Comparison of ENCODE assay signal across 9 cellular contexts in genomic region chr3:69791919-69792399, GRCh38. TPM values are rescaled to one million over a fixed set of nuclear protein-coding genes. Genes with fewer than 3 reads are reported as not detected.
DNase-seq lines count a peak whose midpoint lies in the region; ATAC-seq and TF ChIP-seq lines count a peak whose summit lies in the region.
"Had no signal": no experiment of that assay in that cellular context is flagged by ENCODE, and none has a peak within 500 bp of the region (broad histone marks: within the 10 kb centered on the region; RNA-seq: fewer than 3 reads in every experiment).

No MANE protein-coding gene starts in this region.

- peaks cover 6% of the 10 kb centered on the region for H3K4me1 ChIP-seq in parathyroid adenoma

- H3K36me3 ChIP-seq in parathyroid adenoma (ENCODE audit: control insufficient read depth, insufficient read depth, low read length) = no peaks in the 10 kb centered on the region

- peak; percentile 38 for TF ChIP-seq CTCF in parathyroid adenoma (IDR thresholded peaks at IDR 0.05)

- H3K27ac ChIP-seq in parathyroid adenoma = no peak overlapping the region

- no peaks in the 10 kb centered on the region for H3K27me3 ChIP-seq in parathyroid adenoma (ENCODE audit: control insufficient read depth, insufficient read depth, low read length)

- no peak overlapping the region for H3K4me2 ChIP-seq in parathyroid adenoma (ENCODE audit: low read length)

- H3K79me2 ChIP-seq in parathyroid adenoma = no peaks in the 10 kb centered on the region

- H3K9ac ChIP-seq in parathyroid adenoma = no peak overlapping the region

- no peak overlapping the region for H3K4me3 ChIP-seq in parathyroid adenoma (ENCODE audit: low read depth, low read length)

- no peaks in the 10 kb centered on the region for H3K9me3 ChIP-seq in parathyroid adenoma (ENCODE audit: control insufficient read depth, low read length)

- DNase-seq in DMS114 treated with DMSO at 0.1 percent for 48 hours (lab: John Stamatoyannopoulos, UW; ENCODE audit: unreplicated experiment) = peak; percentile 41
- DNase-seq in OCI-M2 (lab: John Stamatoyannopoulos, UW; ENCODE audit: unreplicated experiment) = peak; percentile 73
- peak; percentile 54 for DNase-seq in fibroblast of gingiva (ENCODE audit: low read depth)
- no peak for DNase-seq in stimulated activated CD4-positive, alpha-beta T cell treated with anti-CD3 and anti-CD28 coated beads, Interleukin-1b, Interleukin-23, amount 100 ng/mL, for 48 hours
- DNase-seq in occipital lobe (lab: John Stamatoyannopoulos, UW) = no peak
- DNase-seq: activated CD4-positive, alpha-beta T cell treated with anti-CD3 and anti-CD28 coated beads, Interleukin-2, amount 10 ng/mL, durations not matched to agents 24 days and 14 days had no signal

- ATAC-seq in HG03521 (IDR thresholded peaks at IDR 0.05; ENCODE audit: unreplicated experiment) (no peak), GM18873 (IDR thresholded peaks at IDR 0.05; ENCODE audit: low FRiP score, unreplicated experiment) (no peak)

- no peak overlapping the region for H2AFZ ChIP-seq in parathyroid adenoma

RNA-seq across cellular contexts. Expression of gene MITF, which starts 52.7 kb away (rescaled TPM):
- total RNA-seq in occipital lobe = 2.7 TPM

Comparison
In these comparisons a context has a peak if more than half of its experiments do, and no peak if none do; other contexts are left out.
1. DNase-seq: peak in DMS114 treated with DMSO at 0.1 percent for 48 hours (single experiment), OCI-M2 (single experiment) and fibroblast of gingiva (single experiment); none in stimulated activated CD4-positive, alpha-beta T cell treated with anti-CD3 and anti-CD28 coated beads, Interleukin-1b, Interleukin-23, amount 100 ng/mL, for 48 hours (single experiment) and occipital lobe (single experiment).